Comparison of ENCODE assay signal across 8 cellular contexts in genomic region chr2:152030596-152031328, GRCh38.
DNase-seq lines count a peak whose midpoint lies in the region; ATAC-seq, FAIRE-seq and TF ChIP-seq lines count a peak whose summit lies in the region.
"Not testable (repeated sequence)": the region's sequence is repeated elsewhere in the genome, so short reads cannot be mapped to it uniquely, and the experiment has no call there.

No MANE protein-coding gene starts in this region.

- intact Hi-C loops in K562 (cut with micrococcal nuclease), result loop anchor here (10.0 kb wide), 2 partner anchors 304 to 714 kb away; partner anchors contain the start of gene FMNL2

- not testable (repeated sequence) for FAIRE-seq in K562 (lab: Jason Lieb, UNC)

- not testable (repeated sequence) for H2AFZ ChIP-seq in K562 (ENCODE audit: low read depth, low read length)

- H3K9ac ChIP-seq in K562 (ENCODE audit: insufficient read depth in 1 of 2, low read depth in 2 of 2, low read length in 2 of 2), result not testable (repeated sequence)

- peaks cover 16% of the 10 kb centered on the region in 2 donors for H3K4me1 Mint-ChIP-seq in stimulated activated naive B cell treated with anti-CD40 and anti-IgM and Interleukin-4, amounts not matched to agents 10 μg/mL and 1 μg/mL and 100 μg/mL, for 72 hours

- in situ Hi-C loops in K562 (cut with MboI), result not testable (repeated sequence)

- H3K9me1 ChIP-seq in K562 (ENCODE audit: control insufficient read depth, insufficient read depth, low read length), result not testable (repeated sequence)

- not testable (repeated sequence) for H3K9me3 Mint-ChIP-seq in stimulated activated naive B cell treated with anti-CD40 and anti-IgM and Interleukin-4, amounts not matched to agents 10 μg/mL and 1 μg/mL and 100 μg/mL, for 72 hours

- BruUV-seq in K562 (replicated peaks; lab: Mats Ljungman, UMichigan), result not testable (repeated sequence)

- TF ChIP-seq RAD21 in K562 (CRISPR knock-in tag; conservative IDR thresholded peaks at IDR 0.05 in 1 of 2, IDR thresholded peaks at IDR 0.05 in 1 of 2), result not testable (repeated sequence)

- not testable (repeated sequence) for TF ChIP-seq CTCF in K562 (IDR thresholded peaks at IDR 0.05 in 2 of 3, conservative IDR thresholded peaks at IDR 0.05 in 1 of 3; ENCODE audit: insufficient read depth in 2 of 3, low read depth in 1 of 3, low read length in 3 of 3)

- TF ChIP-seq EP300 in K562 (IDR thresholded peaks at IDR 0.05; ENCODE audit: low read length), result not testable (repeated sequence)

- peak; percentile 52 for ATAC-seq in GM18499 (IDR thresholded peaks at IDR 0.05; ENCODE audit: insufficient read depth, unreplicated experiment)
- peak; percentile 55 for ATAC-seq in GM18909 (IDR thresholded peaks at IDR 0.05; ENCODE audit: poor library complexity, unreplicated experiment)
- ATAC-seq in GM21717 (IDR thresholded peaks at IDR 0.05; ENCODE audit: unreplicated experiment), result peak; percentile 45
- ATAC-seq in HG02938 (IDR thresholded peaks at IDR 0.05; ENCODE audit: unreplicated experiment), result peak; percentile 48
- ATAC-seq in HG03460 (IDR thresholded peaks at IDR 0.05; ENCODE audit: unreplicated experiment), result peak; percentile 55
- not testable (repeated sequence) for ATAC-seq in K562
- peak; percentile 50 to 59 for ATAC-seq in stimulated activated naive B cell treated with anti-CD40 and anti-IgM and Interleukin-4, amounts not matched to agents 10 μg/mL and 1 μg/mL and 100 μg/mL, for 72 hours (replicated peaks)

- H3K4me3 ChIP-seq in K562, result not testable (repeated sequence)

- TF ChIP-seq POLR2A in K562 (conservative IDR thresholded peaks at IDR 0.05), result not testable (repeated sequence)

- POLR2A ChIA-PET in K562 (lab: Yijun Ruan, JAX), result not testable (repeated sequence)

- WGBS in K562 (ENCODE audit: insufficient coverage, low coverage, missing lambda C conversion rate), result 0% methylated on average over 4 of the region's 4 CpGs

- not testable (repeated sequence) for H3K36me3 Mint-ChIP-seq in stimulated activated naive B cell treated with anti-CD40 and anti-IgM and Interleukin-4, amounts not matched to agents 10 μg/mL and 1 μg/mL and 100 μg/mL, for 72 hours

- H3K9me3 ChIP-seq in K562 (replicated peaks; ENCODE audit: control insufficient read depth, insufficient read depth, low read depth, low read length), result not testable (repeated sequence)

- not testable (repeated sequence) for H3K4me3 Mint-ChIP-seq in stimulated activated naive B cell treated with anti-CD40 and anti-IgM and Interleukin-4, amounts not matched to agents 10 μg/mL and 1 μg/mL and 100 μg/mL, for 72 hours

- H3K79me2 ChIP-seq in K562 (ENCODE audit: control insufficient read depth, insufficient read depth, low read length), result not testable (repeated sequence)

- peaks cover 4 to 16% of the 10 kb centered on the region in 2 donors for H3K27me3 Mint-ChIP-seq in stimulated activated naive B cell treated with anti-CD40 and anti-IgM and Interleukin-4, amounts not matched to agents 10 μg/mL and 1 μg/mL and 100 μg/mL, for 72 hours

- peak overlapping the region; percentile 6 for H3K27ac Mint-ChIP-seq in stimulated activated naive B cell treated with anti-CD40 and anti-IgM and Interleukin-4, amounts not matched to agents 10 μg/mL and 1 μg/mL and 100 μg/mL, for 72 hours

- DNase-seq in NOMO-1 treated with DMSO at 0.1 percent for 48 hours (lab: John Stamatoyannopoulos, UW; ENCODE audit: unreplicated experiment), result peak; percentile 92
- DNase-seq in K562 (ENCODE audit: extremely low read depth in 1 of 4, low spot score in 3 of 4); stimulated activated naive B cell treated with anti-CD40 and anti-IgM and Interleukin-4, amounts not matched to agents 10 μg/mL and 1 μg/mL and 100 μg/mL, for 72 hours: not testable (repeated sequence)

- H3K27me3 ChIP-seq in K562 (ENCODE audit: control insufficient read depth in 2 of 2, insufficient read depth in 2 of 2, low read length in 2 of 2), result peaks cover 9 to 28% of the 10 kb centered on the region in 2 experiments; a peak in 3 of 5 replicates

- H3K4me2 ChIP-seq in K562 (ENCODE audit: insufficient read depth, low read length), result not testable (repeated sequence)

- CTCF ChIA-PET in K562 (lab: Yijun Ruan, JAX; ENCODE audit: low intra/inter-chr PET ratio), result interaction anchor here (0.6 kb wide), 1 partner anchor 301 kb away, joined by 4 read pairs; no protein-coding TSS in a partner anchor

- H3K4me1 ChIP-seq in K562 (replicated peaks in 1 of 2; ENCODE audit: control insufficient read depth in 2 of 2, insufficient read depth in 2 of 2, low read length in 2 of 2), result not testable (repeated sequence)

- not testable (repeated sequence) for H4K20me1 ChIP-seq in K562 (replicated peaks; ENCODE audit: control insufficient read depth, insufficient read depth, low read length)

- H3K27ac ChIP-seq in K562 (ENCODE audit: extremely low read depth, low read depth, low read length), result not testable (repeated sequence)

- not testable (repeated sequence) for H3K36me3 ChIP-seq in K562 (ENCODE audit: control insufficient read depth, insufficient read depth, low read length)

TF ChIP-seq in K562, 482 proteins besides CTCF, POLR2A, EP300 and RAD21:
- TF ChIP-seq ZNF146 (CRISPR knock-in tag; IDR thresholded peaks at IDR 0.05; ENCODE audit: unreplicated experiment) (peak; percentile 57), BCOR (IDR thresholded peaks at IDR 0.05) (0 out of 2 replicates have a peak, but pooled peaks have one; percentile 38), RBM25 (IDR thresholded peaks at IDR 0.05; ENCODE audit: low read depth, low read length, severe bottlenecking) (peak; percentile 15)
